In the genomic region with DNA sequence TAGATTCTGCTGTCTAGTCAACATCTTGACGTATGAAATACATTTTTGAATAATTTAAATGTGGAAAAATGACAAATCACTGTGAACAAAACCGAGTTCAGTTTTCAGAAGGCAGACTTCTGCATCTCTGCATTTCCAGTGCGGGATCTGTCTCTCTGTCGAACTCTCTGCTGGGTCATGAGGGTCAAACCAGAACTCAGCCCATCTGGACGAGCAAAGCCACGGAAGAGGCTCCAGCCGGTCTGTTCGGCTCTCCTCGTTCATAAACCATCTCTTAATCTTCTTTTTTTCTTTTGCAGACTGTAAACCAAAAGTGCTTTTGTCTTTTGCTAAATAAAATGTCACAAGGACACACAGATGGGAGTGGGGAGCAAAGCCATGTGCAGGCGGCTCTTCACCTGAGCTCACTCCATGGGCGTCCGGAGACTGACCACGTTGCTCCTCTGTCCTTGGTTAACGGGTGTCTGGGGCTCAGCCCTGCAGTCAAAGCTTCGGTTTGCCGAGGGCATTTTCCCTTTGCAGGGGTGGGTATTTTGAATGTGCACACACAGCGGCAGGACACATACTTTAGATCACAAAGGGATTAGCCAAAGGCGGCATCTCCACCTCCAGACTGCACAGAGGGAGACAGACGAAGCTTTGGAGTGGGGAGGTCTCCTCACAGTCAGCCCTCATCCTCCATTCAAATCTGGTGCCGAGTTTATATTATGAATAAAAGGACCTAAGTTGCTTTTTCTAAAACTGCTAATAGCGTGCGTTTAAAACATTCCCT, we compare ENCODE assay signal across 14 cellular contexts.
A peak's percentile ranks its signal among the peaks of the same experiment; 100 is the strongest.
DNase-seq lines count a peak whose midpoint lies in the region; ATAC-seq and TF ChIP-seq lines count a peak whose summit lies in the region.
"Had no signal": no experiment of that assay in that cellular context is flagged by ENCODE, and none has a peak within 500 bp of the region (broad histone marks: within the 10 kb centered on the region; RNA-seq: fewer than 3 reads in every experiment).

No MANE protein-coding gene starts in this region.

- H3K9me3 ChIP-seq in left ventricle myocardium inferior (replicated peaks), result no peaks in the 10 kb centered on the region
- H3K9me3 ChIP-seq: tibial artery had no signal

- H3K27ac ChIP-seq in left ventricle myocardium inferior (replicated peaks) (peak overlapping the region; percentile 75), rectal smooth muscle tissue (ENCODE audit: low read depth, low read length) (no peak overlapping the region)
- H3K27ac ChIP-seq: tibial artery had no signal

- H3K27me3 ChIP-seq in left ventricle myocardium inferior (ENCODE audit: low read depth) (peaks cover 8% of the 10 kb centered on the region), rectal smooth muscle tissue (ENCODE audit: control insufficient read depth, insufficient read depth, low read length) (peaks cover 4% of the 10 kb centered on the region)

- no peak for ATAC-seq in GM21737 (IDR thresholded peaks at IDR 0.05; ENCODE audit: unreplicated experiment)
- no peak for ATAC-seq in GM21529 (IDR thresholded peaks at IDR 0.05; ENCODE audit: unreplicated experiment)

- H3K36me3 ChIP-seq in left ventricle myocardium inferior (no peaks in the 10 kb centered on the region), rectal smooth muscle tissue (ENCODE audit: control insufficient read depth, insufficient read depth, low read length) (no peaks in the 10 kb centered on the region)
- H3K36me3 ChIP-seq: tibial artery had no signal

- H3K4me1 ChIP-seq in left ventricle myocardium inferior, result no peaks in the 10 kb centered on the region
- no peaks in the 10 kb centered on the region for H3K4me1 ChIP-seq in rectal smooth muscle tissue (ENCODE audit: control insufficient read depth, insufficient read depth, low read length)
- H3K4me1 ChIP-seq: tibial artery had no signal

- H3K9ac ChIP-seq in rectal smooth muscle tissue (ENCODE audit: low read length), result no peak overlapping the region

- no peak for TF ChIP-seq CTCF in left ventricle myocardium inferior (IDR thresholded peaks at IDR 0.05; ENCODE audit: borderline replicate concordance)

- intact Hi-C loops in left ventricle myocardium inferior (cut with micrococcal nuclease), result no loop called here

- H3K4me3 ChIP-seq in left ventricle myocardium inferior (peak overlapping the region; percentile 32), rectal smooth muscle tissue (ENCODE audit: low read length) (peak overlapping the region; percentile 6)
- H3K4me3 ChIP-seq: tibial artery had no signal

- DNase-seq in DMS153 treated with DMSO at 0.1 percent for 48 hours (lab: John Stamatoyannopoulos, UW; ENCODE audit: unreplicated experiment) (peak; percentile 19), NCI-H69 (lab: John Stamatoyannopoulos, UW) (peak; percentile 14), left ventricle myocardium inferior (no peak)
- no peak for DNase-seq in activated CD8-positive, alpha-beta memory T cell treated with anti-CD3 and anti-CD28 coated beads, Interleukin-2, amount 50 U/mL, for 48 hours
- DNase-seq in central memory CD4-positive, alpha-beta T cell, result no peak
- DNase-seq: activated naive CD8-positive, alpha-beta T cell treated with anti-CD3 and anti-CD28 coated beads, Interleukin-2, amount 10 ng/mL, durations not matched to agents 7 days and 5 days; CD4-positive, CD25-positive, alpha-beta regulatory T cell; GDM1; NCI-H1694 treated with DMSO at 0.1 percent for 48 hours; stimulated activated naive CD4-positive, alpha-beta T cell had no signal

Comparison
In these comparisons a context has a peak if more than half of its experiments do, and no peak if none do; other contexts are left out.
1. DNase-seq: peak in DMS153 treated with DMSO at 0.1 percent for 48 hours (single experiment) and NCI-H69 (single experiment); none in left ventricle myocardium inferior (single experiment), activated CD8-positive, alpha-beta memory T cell treated with anti-CD3 and anti-CD28 coated beads, Interleukin-2, amount 50 U/mL, for 48 hours (single experiment) and central memory CD4-positive, alpha-beta T cell (single experiment).